Comparison of ENCODE assay signal across 7 cellular contexts in the genomic region with DNA sequence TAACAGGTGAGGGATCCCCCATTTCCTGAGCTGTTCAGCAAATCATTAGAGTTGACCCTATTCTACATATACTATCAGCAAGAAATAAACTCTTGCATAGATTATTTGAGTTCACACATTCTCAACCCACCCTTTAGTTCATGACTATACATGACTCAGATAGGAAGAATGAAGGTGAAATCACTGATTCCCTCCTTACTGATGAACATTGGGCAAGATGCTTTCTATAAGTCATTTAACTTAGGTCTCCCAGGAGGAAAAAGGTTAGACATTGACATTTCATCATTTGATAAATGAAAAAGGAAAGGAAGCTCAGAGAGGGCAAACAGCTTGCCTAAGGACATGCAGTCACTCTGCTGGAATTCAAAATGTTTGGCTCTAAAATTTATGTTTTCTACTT.
"Had no signal": no experiment of that assay in that cellular context is flagged by ENCODE, and none has a peak within 500 bp of the region (broad histone marks: within the 10 kb centered on the region; RNA-seq: fewer than 3 reads in every experiment).

No MANE protein-coding gene starts in this region.

- H3K27ac Mint-ChIP-seq: GM23338, H9, IgD-negative memory B cell had no signal

- H3K9me3 Mint-ChIP-seq: GM23338 had no signal

- DNase-seq: H9, HCEC 1CT had no signal

- H3K36me3 Mint-ChIP-seq: IgD-negative memory B cell had no signal

- FAIRE-seq: H1, H54, HepG2 had no signal

- H3K4me1 Mint-ChIP-seq: IgD-negative memory B cell had no signal

- H3K4me3 ChIP-seq: GM23338 had no signal

- H3K4me3 Mint-ChIP-seq: GM23338, H9, IgD-negative memory B cell had no signal

- H3K27me3 Mint-ChIP-seq: IgD-negative memory B cell had no signal
